26 cellular contexts compared by ENCODE assay signal in the genomic region with DNA sequence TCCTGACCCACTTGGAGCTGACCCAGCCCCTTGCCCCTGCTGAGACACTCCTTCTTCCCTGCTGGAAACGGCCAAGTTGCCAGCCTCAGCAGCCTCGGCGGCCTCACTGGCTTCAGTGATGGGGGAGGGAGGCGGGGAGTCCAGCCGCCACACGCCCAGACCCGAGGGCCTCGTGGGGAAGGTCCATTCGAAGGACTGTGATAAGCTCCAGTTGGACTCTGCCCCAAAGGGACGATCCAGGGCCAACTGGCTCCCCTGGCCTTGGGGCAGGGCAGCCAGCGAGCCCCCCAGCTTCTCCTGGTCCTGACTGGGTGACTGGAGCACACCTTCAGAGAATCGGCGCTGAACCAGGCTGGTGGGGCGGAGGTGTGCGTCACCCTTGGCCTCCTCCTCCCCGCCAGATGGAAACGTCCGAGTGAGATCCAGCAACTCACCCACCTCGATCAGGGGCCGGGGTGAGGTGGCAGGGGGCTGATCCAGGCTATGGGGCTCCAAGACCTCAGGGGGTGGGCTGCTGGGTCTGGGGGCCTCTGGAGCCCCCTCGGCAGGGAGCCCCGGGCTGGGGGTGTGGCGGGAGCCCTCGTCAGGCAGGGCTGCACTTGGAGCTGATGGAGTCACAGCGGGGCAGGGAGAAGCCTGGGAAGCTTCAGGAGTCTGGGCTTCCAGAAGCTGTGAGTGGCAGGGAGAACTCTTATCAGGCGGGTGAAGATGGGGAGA. TPM values are rescaled to one million over a fixed set of nuclear protein-coding genes. Genes with fewer than 3 reads are reported as not detected.
DNase-seq lines count a peak whose midpoint lies in the region; ATAC-seq, FAIRE-seq and TF ChIP-seq lines count a peak whose summit lies in the region.
"Had no signal": no experiment of that assay in that cellular context is flagged by ENCODE, and none has a peak within 500 bp of the region (broad histone marks: within the 10 kb centered on the region; RNA-seq: fewer than 3 reads in every experiment).

No MANE protein-coding gene starts in this region.

- H3K27me3 ChIP-seq in breast epithelium = no peaks in the 10 kb centered on the region
- H3K27me3 ChIP-seq in mammary epithelial cell (ENCODE audit: insufficient read depth, low read length) = no peaks in the 10 kb centered on the region
- H3K27me3 ChIP-seq in esophagus muscularis mucosa = no peaks in the 10 kb centered on the region
- no peaks in the 10 kb centered on the region for H3K27me3 ChIP-seq in pancreas
- no peaks in the 10 kb centered on the region for H3K27me3 ChIP-seq in upper lobe of right lung
- H3K27me3 ChIP-seq: BE2C, right lobe of liver had no signal

- peak overlapping the region in 1 of 3 donors; percentile 6 for H3K4me3 ChIP-seq in breast epithelium
- no peak overlapping the region for H3K4me3 ChIP-seq in mammary epithelial cell (replicated peaks in 1 of 3; ENCODE audit: insufficient read depth in 1 of 3, low read depth in 2 of 3, low read length in 3 of 3)
- H3K4me3 ChIP-seq in esophagus muscularis mucosa = no peak overlapping the region
- H3K4me3 ChIP-seq in pancreas = no peak overlapping the region
- H3K4me3 ChIP-seq in upper lobe of right lung = no peak overlapping the region
- H3K4me3 ChIP-seq: GM12878, right lobe of liver had no signal

- H2AFZ ChIP-seq in mammary epithelial cell (ENCODE audit: low read depth, low read length) = no peak overlapping the region

- H3K4me1 ChIP-seq in breast epithelium (peaks cover 34 to 41% of the 10 kb centered on the region in 2 donors), mammary epithelial cell (ENCODE audit: insufficient read depth, low read length) (peaks cover 45% of the 10 kb centered on the region), esophagus muscularis mucosa (peaks cover 85 to 97% (median 95%) of the 10 kb centered on the region in 4 donors), pancreas (peaks cover 47 to 55% (median 49%) of the 10 kb centered on the region in 3 donors), upper lobe of right lung (peaks cover 73% of the 10 kb centered on the region)
- H3K4me1 ChIP-seq: BE2C had no signal

- TF ChIP-seq POLR2A in breast epithelium (IDR thresholded peaks at IDR 0.05) = no peak
- no peak for TF ChIP-seq POLR2A in esophagus muscularis mucosa (IDR thresholded peaks at IDR 0.05; ENCODE audit: low read depth)

- H3K9ac ChIP-seq in mammary epithelial cell (ENCODE audit: insufficient read depth, low read length) = no peak overlapping the region
- H3K9ac ChIP-seq: SK-N-SH had no signal

- DNase-seq in breast epithelium (ENCODE audit: low spot score in 2 of 2) (no peak), mammary epithelial cell (no peak), esophagus muscularis mucosa (ENCODE audit: extremely low spot score) (no peak), pancreas (peak in 3 of 6 donors; percentile 53 to 82 (median 59)), upper lobe of right lung (peak; percentile 66), NCI-H1105 (lab: John Stamatoyannopoulos, UW) (no peak)
- no peak for DNase-seq in stimulated activated CD4-positive, alpha-beta T cell treated with anti-CD3 and anti-CD28 coated beads, Interleukin-4, amount 100 ng/mL, for 1 hour
- DNase-seq: 8988T; activated CD4-positive, alpha-beta T cell treated with anti-CD3 and anti-CD28 coated beads for 1 hour; BE2C; effector memory CD4-positive, alpha-beta T cell; hypothalamus; NCI-H774; SK-N-SH; stimulated activated CD4-positive, alpha-beta T cell treated with anti-CD3 and anti-CD28 coated beads, Interleukin-2, amount 100 ng/mL, for 24 hours; stimulated activated naive CD8-positive, alpha-beta T cell treated with anti-CD3 and anti-CD28 coated beads, Interleukin-15, amount 100 ng/mL, for 72 hours; T1000 had no signal

- CTCF ChIA-PET in mammary epithelial cell (lab: Charles Lee; ENCODE audit: low non-redundant PET) = no interaction called here

- no peak overlapping the region for H3K4me2 ChIP-seq in mammary epithelial cell (ENCODE audit: insufficient read depth, low read depth, low read length)

- H3K9me3 ChIP-seq in breast epithelium (no peaks in the 10 kb centered on the region), mammary epithelial cell (replicated peaks; ENCODE audit: insufficient read depth, low read length) (no peaks in the 10 kb centered on the region), esophagus muscularis mucosa (no peaks in the 10 kb centered on the region), pancreas (no peaks in the 10 kb centered on the region), upper lobe of right lung (no peaks in the 10 kb centered on the region)
- H3K9me3 ChIP-seq: BE2C, neutrophil, right lobe of liver, SK-N-SH had no signal

- H4K20me1 ChIP-seq in mammary epithelial cell (ENCODE audit: insufficient read depth, low read length) = no peaks in the 10 kb centered on the region

- BruUV-seq in mammary epithelial cell (replicated peaks; lab: Mats Ljungman, UMichigan) = no TSS peak

- in situ Hi-C loops in mammary epithelial cell (cut with MboI; ENCODE audit: low sequenced_read_pairs in 2 of 2) = no loop called here

- ATAC-seq in pancreas = no peak
- ATAC-seq in upper lobe of right lung = no peak
- no peak for ATAC-seq in GM21723 (IDR thresholded peaks at IDR 0.05; ENCODE audit: unreplicated experiment)
- ATAC-seq: activated T-helper 17 cell treated with anti-CD3 and anti-CD28 coated beads, Interleukin-2, amount 50 U/mL, for 72 hours; GM12878; PC-3; stimulated activated naive CD8-positive, alpha-beta T cell treated with anti-CD3 and anti-CD28 coated beads, Interleukin-15, amount 100 ng/mL, for 72 hours had no signal

- no peaks in the 10 kb centered on the region for H3K36me3 ChIP-seq in breast epithelium
- peaks cover 46% of the 10 kb centered on the region for H3K36me3 ChIP-seq in mammary epithelial cell (ENCODE audit: insufficient read depth, low read length)
- peaks cover 53 to 88% (median 80%) of the 10 kb centered on the region in 4 donors for H3K36me3 ChIP-seq in esophagus muscularis mucosa
- peaks cover 0 to 48% (median 20%) of the 10 kb centered on the region in 3 donors for H3K36me3 ChIP-seq in pancreas
- peaks cover 73% of the 10 kb centered on the region for H3K36me3 ChIP-seq in upper lobe of right lung
- H3K36me3 ChIP-seq: neutrophil had no signal

- peaks cover 88% of the 10 kb centered on the region for H3K79me2 ChIP-seq in mammary epithelial cell (ENCODE audit: insufficient read depth, low read length)

- TF ChIP-seq CTCF in breast epithelium (IDR thresholded peaks at IDR 0.05) = no peak
- TF ChIP-seq CTCF in mammary epithelial cell (conservative IDR thresholded peaks at IDR 0.05 in 1 of 2, IDR thresholded peaks at IDR 0.05 in 1 of 2; ENCODE audit: extremely low read depth in 1 of 2, insufficient read depth in 1 of 2, low read depth in 1 of 2, low read length in 2 of 2) = no peak
- no peak for TF ChIP-seq CTCF in esophagus muscularis mucosa (IDR thresholded peaks at IDR 0.05)
- TF ChIP-seq CTCF in pancreas (IDR thresholded peaks at IDR 0.05) = no peak
- no peak for TF ChIP-seq CTCF in upper lobe of right lung (IDR thresholded peaks at IDR 0.05)

- no peak for TF ChIP-seq EP300 in esophagus muscularis mucosa (IDR thresholded peaks at IDR 0.05)

- intact Hi-C loops in breast epithelium (cut with DNase I; ENCODE audit: low total_unique reads) = no loop called here
- intact Hi-C loops in mammary epithelial cell (cut with micrococcal nuclease) = no loop called here
- intact Hi-C loops in esophagus muscularis mucosa (cut with DNase I) = no loop called here
- intact Hi-C loops in pancreas (cut with DNase I) = no loop called here
- intact Hi-C loops in upper lobe of right lung (cut with DNase I) = no loop called here

- dilution Hi-C loops in mammary epithelial cell (cut with HindIII; ENCODE audit: low sequenced_read_pairs) = no loop called here

- H3K27ac ChIP-seq in breast epithelium (peak overlapping the region; percentile 86 to 92), mammary epithelial cell (ENCODE audit: insufficient read depth, low read depth, low read length) (no peak overlapping the region), esophagus muscularis mucosa (replicated peaks in 1 of 4) (peak overlapping the region; percentile 84 to 93 (median 88)), pancreas (peak overlapping the region; percentile 43 to 95 (median 90)), upper lobe of right lung (no peak overlapping the region)
- H3K27ac ChIP-seq: neutrophil had no signal

- WGBS in mammary epithelial cell (ENCODE audit: low coverage, missing lambda C conversion rate) = 71% methylated on average over 13 of the region's 26 CpGs
- WGBS in esophagus muscularis mucosa = 69% methylated on average over 8 of the region's 26 CpGs
- WGBS in pancreas, 2 donors = 60 to 61% methylated on average over 26 of the region's 26 CpGs

- FAIRE-seq in pancreas (lab: Jason Lieb, UNC) = no peak
- FAIRE-seq: D721Med, G401.6, GM12878, HTR-8/SVneo had no signal

RNA-seq across cellular contexts. Expression of a gene that starts 11.5 kb away (rescaled TPM):
- total RNA-seq in breast epithelium = 100 to 1,000 TPM in 1 of 3 donors, 10 to 100 TPM in 2; 79.3 to 111 (median 82.7) TPM
- total RNA-seq in mammary epithelial cell = 100 to 1,000 TPM; 195 to 208 TPM
- polyA plus RNA-seq in mammary epithelial cell = 84.3 TPM
- 309 TPM for polyA minus RNA-seq in mammary epithelial cell
- 100 to 1,000 TPM in 3 of 4 donors, 10 to 100 TPM in 1; 93.9 to 215 (median 124) TPM for total RNA-seq in esophagus muscularis mucosa
- total RNA-seq in pancreas = 100 to 1,000 TPM in 1 of 6 donors, 10 to 100 TPM in 5; 63.4 to 109 (median 77.3) TPM
- 100 to 1,000 TPM; 111 to 172 TPM for polyA plus RNA-seq in pancreas
- 189 TPM for total RNA-seq in upper lobe of right lung

RNA-seq across cellular contexts. Expression of a gene that starts 22.5 kb away (rescaled TPM):
- total RNA-seq in breast epithelium = 10 to 100 TPM; 60.0 to 83.9 (median 76.5) TPM
- total RNA-seq in mammary epithelial cell = 100 to 1,000 TPM in 1 of 2 donors, 10 to 100 TPM in 1; 53.0 to 127 TPM
- polyA plus RNA-seq in mammary epithelial cell = 160 TPM
- 291 TPM for polyA minus RNA-seq in mammary epithelial cell
- total RNA-seq in esophagus muscularis mucosa = 100 to 1,000 TPM in 1 of 4 donors, 10 to 100 TPM in 3; 74.6 to 101 (median 88.1) TPM
- 10 to 100 TPM; 35.3 to 61.9 (median 45.4) TPM for total RNA-seq in pancreas
- 10 to 100 TPM; 20.5 to 41.8 TPM for polyA plus RNA-seq in pancreas
- 64.7 TPM for total RNA-seq in upper lobe of right lung

RNA-seq across cellular contexts. Expression of a gene that starts 24.9 kb away (rescaled TPM):
- total RNA-seq in breast epithelium (not detected), mammary epithelial cell (not detected), esophagus muscularis mucosa (not detected), pancreas (under 1 TPM in 2 of 6 donors, not detected in 4; 0.16 TPM), upper lobe of right lung (not detected)
- polyA plus RNA-seq in mammary epithelial cell (not detected), pancreas (under 1 TPM in 1 of 2 donors, not detected in 1; 0.07 TPM)
- polyA minus RNA-seq in mammary epithelial cell = not detected
- total RNA-seq: activated T-helper 17 cell treated with anti-CD3 and anti-CD28 coated beads, Interleukin-2, amount 50 U/mL, for 72 hours; GM12878; PC-3 had no signal
- polyA plus RNA-seq: SK-N-SH had no signal

Comparison
In these comparisons a context has a peak if more than half of its experiments do, and no peak if none do; other contexts are left out.
1. H3K27ac ChIP-seq: peak in breast epithelium (2 of 2), esophagus muscularis mucosa (4 of 4) and pancreas (4 of 4); none in mammary epithelial cell (single experiment) and upper lobe of right lung (single experiment).